16 cellular contexts compared by ENCODE assay signal in the genomic region with DNA sequence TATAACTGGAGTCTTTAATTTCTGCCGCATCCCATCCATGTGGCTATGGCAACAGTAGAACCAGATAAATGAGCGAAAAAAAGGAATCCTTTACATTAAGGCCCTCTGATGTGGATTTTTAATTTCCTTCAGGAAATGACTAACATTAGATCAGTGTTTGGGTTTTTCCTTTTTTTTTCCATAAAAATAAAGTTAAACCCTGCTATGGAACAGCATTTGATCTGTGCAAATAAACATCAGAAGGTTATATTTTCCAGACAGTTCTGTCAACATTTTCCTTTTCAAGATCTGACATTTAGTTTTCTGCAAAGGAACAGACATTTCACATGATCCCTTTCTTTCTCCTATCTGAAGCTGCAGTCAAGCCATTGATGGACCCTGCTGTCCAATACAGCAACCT. TPM values are rescaled to one million over a fixed set of nuclear protein-coding genes. Genes with fewer than 3 reads are reported as not detected.
DNase-seq lines count a peak whose midpoint lies in the region; ATAC-seq and TF ChIP-seq lines count a peak whose summit lies in the region.
"Had no signal": no experiment of that assay in that cellular context is flagged by ENCODE, and none has a peak within 500 bp of the region (broad histone marks: within the 10 kb centered on the region; RNA-seq: fewer than 3 reads in every experiment).

No MANE protein-coding gene starts in this region.

- H3K36me3 ChIP-seq in gastrocnemius medialis (no peaks in the 10 kb centered on the region), HAP-1 (replicated peaks) (no peaks in the 10 kb centered on the region)
- H3K36me3 ChIP-seq: BE2C had no signal

- H3K4me1 ChIP-seq in gastrocnemius medialis (peaks cover 60 to 68% of the 10 kb centered on the region in 2 donors), HAP-1 (no peaks in the 10 kb centered on the region)
- H3K4me1 ChIP-seq: BE2C had no signal

- intact Hi-C loops in gastrocnemius medialis (cut with DNase I; ENCODE audit: low total_unique reads): loop anchor here (5.0 kb wide), 2 partner anchors 59 to 94 kb away; no protein-coding TSS in a partner anchor

- ATAC-seq in SK-N-SH treated with all-trans-retinoic acid at 6 μM for 48 hours (peak; percentile 62), gastrocnemius medialis (no peak)
- ATAC-seq in activated CD4-positive, CD25-positive, alpha-beta regulatory T cell treated with anti-CD3 and anti-CD28 coated beads, Interleukin-2, amount 50 U/mL, for 24 hours: no peak

- TF ChIP-seq POLR2A in gastrocnemius medialis (IDR thresholded peaks at IDR 0.05): no peak

- no peak for TF ChIP-seq CTCF in gastrocnemius medialis (IDR thresholded peaks at IDR 0.05 in 4 of 5, conservative IDR thresholded peaks at IDR 0.05 in 1 of 5)

- DNase-seq in COLO829 (ENCODE audit: low spot score) (peak; percentile 45), dermis blood vessel endothelial cell (peak; percentile 31), gastrocnemius medialis (no peak), ACHN (no peak), HAP-1 (ENCODE audit: low spot score in 2 of 2) (no peak)
- DNase-seq in activated naive CD4-positive, alpha-beta T cell treated with anti-CD3 and anti-CD28 coated beads, Interleukin-2, amount 50 U/mL, for 16 hours: no peak
- DNase-seq: BE2C; CD8-positive, alpha-beta memory T cell; DMS 273 treated with DMSO at 0.1 percent for 48 hours; EL; H9; NCI-H1417; NCI-H2029; RPMI8226 had no signal

- in situ Hi-C loops in gastrocnemius medialis (cut with MboI; ENCODE audit: low sequenced_read_pairs in 4 of 4) (no loop called here), ACHN (cut with HindIII; ENCODE audit: low pct_ligation_motif_present, low pct_unique_long_range_greater_than_20kb, low sequenced_read_pairs) (no loop called here), HAP-1 (cut with MboI; ENCODE audit: low sequenced_read_pairs) (no loop called here)

- peak overlapping the region; percentile 73 to 88 (median 84) for H3K27ac ChIP-seq in gastrocnemius medialis

- H3K4me3 ChIP-seq in gastrocnemius medialis (no peak overlapping the region), HAP-1 (no peak overlapping the region)

- H3K27me3 ChIP-seq in gastrocnemius medialis (no peaks in the 10 kb centered on the region), HAP-1 (ENCODE audit: low read depth) (no peaks in the 10 kb centered on the region)
- H3K27me3 ChIP-seq: BE2C had no signal

- H3K9me3 ChIP-seq in gastrocnemius medialis (no peaks in the 10 kb centered on the region), HAP-1 (no peaks in the 10 kb centered on the region)
- H3K9me3 ChIP-seq: BE2C had no signal

TF ChIP-seq in SK-N-SH treated with all-trans-retinoic acid at 6 μM for 48 hours, 23 proteins besides CTCF, POLR2A, EP300 and RAD21:
- TF ChIP-seq ZNF565 (CRISPR knock-in tag; conservative IDR thresholded peaks at IDR 0.05; ENCODE audit: low read depth) (no peak), OSR1 (CRISPR knock-in tag; IDR thresholded peaks at IDR 0.05) (no peak), SNAI2 (CRISPR knock-in tag; IDR thresholded peaks at IDR 0.05) (no peak), TCF4 (CRISPR knock-in tag; IDR thresholded peaks at IDR 0.05; ENCODE audit: borderline replicate concordance) (no peak), ZFP3 (CRISPR knock-in tag; IDR thresholded peaks at IDR 0.05) (no peak), BACH2 (CRISPR knock-in tag; IDR thresholded peaks at IDR 0.05; ENCODE audit: borderline replicate concordance) (no peak), CSDC2 (CRISPR knock-in tag; IDR thresholded peaks at IDR 0.05) (no peak), ARNTL (CRISPR knock-in tag; IDR thresholded peaks at IDR 0.05; ENCODE audit: borderline replicate concordance, low read depth) (no peak), ZFP30 (CRISPR knock-in tag; IDR thresholded peaks at IDR 0.05) (no peak), ISL1 (CRISPR knock-in tag; IDR thresholded peaks at IDR 0.05) (no peak), ZNF70 (CRISPR knock-in tag; IDR thresholded peaks at IDR 0.05) (no peak)
- TF ChIP-seq, protein P1, sequence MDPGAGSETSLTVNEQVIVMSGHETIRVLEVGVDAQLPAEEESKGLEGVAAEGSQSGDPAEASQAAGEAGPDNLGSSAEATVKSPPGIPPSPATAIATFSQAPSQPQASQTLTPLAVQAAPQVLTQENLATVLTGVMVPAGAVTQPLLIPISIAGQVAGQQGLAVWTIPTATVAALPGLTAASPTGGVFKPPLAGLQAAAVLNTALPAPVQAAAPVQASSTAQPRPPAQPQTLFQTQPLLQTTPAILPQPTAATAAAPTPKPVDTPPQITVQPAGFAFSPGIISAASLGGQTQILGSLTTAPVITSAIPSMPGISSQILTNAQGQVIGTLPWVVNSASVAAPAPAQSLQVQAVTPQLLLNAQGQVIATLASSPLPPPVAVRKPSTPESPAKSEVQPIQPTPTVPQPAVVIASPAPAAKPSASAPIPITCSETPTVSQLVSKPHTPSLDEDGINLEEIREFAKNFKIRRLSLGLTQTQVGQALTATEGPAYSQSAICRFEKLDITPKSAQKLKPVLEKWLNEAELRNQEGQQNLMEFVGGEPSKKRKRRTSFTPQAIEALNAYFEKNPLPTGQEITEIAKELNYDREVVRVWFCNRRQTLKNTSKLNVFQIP (CRISPR knock-in tag; IDR thresholded peaks at IDR 0.05; ENCODE audit: borderline replicate concordance, low read depth): no peak

RNA-seq across cellular contexts. Expression of gene ANKH, which starts 49.9 kb away (rescaled TPM):
- total RNA-seq in dermis blood vessel endothelial cell (21.8 and 27.9 TPM in 2 replicates), gastrocnemius medialis (10 to 100 TPM; 33.5 to 52.1 (median 36.0) TPM)

Comparison
In these comparisons a context has a peak if more than half of its experiments do, and no peak if none do; other contexts are left out.
1. DNase-seq: peak in COLO829 (single experiment) and dermis blood vessel endothelial cell (single experiment); none in gastrocnemius medialis (0 of 2), ACHN (single experiment), HAP-1 (0 of 2) and activated naive CD4-positive, alpha-beta T cell treated with anti-CD3 and anti-CD28 coated beads, Interleukin-2, amount 50 U/mL, for 16 hours (single experiment).